3 cellular contexts compared by ENCODE assay signal in genomic region chr9:76978831-76979230, GRCh38. TPM values are rescaled to one million over a fixed set of nuclear protein-coding genes. Genes with fewer than 3 reads are reported as not detected.
"Had no signal": no experiment of that assay in that cellular context is flagged by ENCODE, and none has a peak within 500 bp of the region (broad histone marks: within the 10 kb centered on the region; RNA-seq: fewer than 3 reads in every experiment).

No MANE protein-coding gene starts in this region.

RNA-seq across cellular contexts. Expression of gene FOXB2, which starts 40.6 kb away (rescaled TPM):
- total RNA-seq: LHCN-M2, M059J, MCF 10A had no signal
